ENCODE assay signal across 9 cellular contexts in the genomic region with DNA sequence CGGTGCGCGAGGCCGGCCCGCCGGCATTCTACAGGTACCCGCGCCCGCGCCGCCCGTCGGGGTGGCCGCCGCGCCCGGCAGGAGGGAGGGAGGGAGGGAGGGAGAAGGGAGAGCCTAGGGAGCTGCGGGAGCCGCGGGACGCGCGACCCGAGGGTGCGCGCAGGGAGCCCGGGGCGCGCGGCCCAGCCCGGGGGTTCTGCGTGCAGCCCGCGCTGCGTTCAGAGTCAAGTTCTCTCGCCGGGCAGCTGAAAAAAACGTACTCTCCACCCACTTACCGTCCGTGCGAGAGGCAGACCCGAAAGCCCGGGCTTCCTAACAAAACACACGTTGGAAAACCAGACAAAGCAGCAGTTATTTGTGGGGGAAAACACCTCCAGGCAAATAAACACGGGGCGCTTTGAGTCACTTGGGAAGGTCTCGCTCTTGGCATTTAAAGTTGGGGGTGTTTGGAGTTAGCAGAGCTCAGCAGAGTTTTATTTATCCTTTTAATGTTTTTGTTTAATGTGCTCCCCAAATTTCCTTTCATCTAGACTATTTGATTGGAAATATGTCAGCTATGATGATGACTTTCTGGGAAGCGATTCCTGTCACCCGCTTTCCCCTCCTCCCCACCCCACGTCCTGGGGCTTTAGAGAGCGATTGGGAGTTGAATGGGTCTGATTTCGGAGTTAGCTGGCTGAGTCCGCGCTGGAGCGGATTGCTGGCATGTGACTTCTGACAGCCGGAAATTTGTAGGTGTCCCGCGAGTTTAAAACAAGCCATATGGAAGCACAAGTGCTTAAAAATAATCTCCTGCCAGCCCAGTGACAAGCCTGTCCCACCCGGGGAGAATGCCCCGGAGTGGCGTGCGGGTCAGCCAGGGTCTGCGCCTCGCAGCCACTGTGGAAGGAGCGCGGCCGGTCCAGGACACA. TPM values are rescaled to one million over a fixed set of nuclear protein-coding genes. Genes with fewer than 3 reads are reported as not detected.
A peak's percentile ranks its signal among the peaks of the same experiment; 100 is the strongest.
DNase-seq lines count a peak whose midpoint lies in the region; ATAC-seq and TF ChIP-seq lines count a peak whose summit lies in the region.
"Had no signal": no experiment of that assay in that cellular context is flagged by ENCODE, and none has a peak within 500 bp of the region (broad histone marks: within the 10 kb centered on the region; RNA-seq: fewer than 3 reads in every experiment).

No MANE protein-coding gene starts in this region.

- H3K27ac ChIP-seq in breast epithelium: peak overlapping the region; percentile 73 to 90
- no peak overlapping the region for H3K27ac ChIP-seq in lower lobe of right lung
- H3K27ac ChIP-seq: C4-2B had no signal

- peak overlapping the region; percentile 56 for H3K4me3 Mint-ChIP-seq in activated CD4-positive, alpha-beta T cell treated with anti-CD3 and anti-CD28 coated beads, Interleukin-2, amount 10 ng/mL, durations not matched to agents 7 days and 5 days
- H3K4me3 Mint-ChIP-seq in type B pancreatic cell: peak overlapping the region; percentile 87

- H3K9me3 ChIP-seq in breast epithelium (no peaks in the 10 kb centered on the region), lower lobe of right lung (no peaks in the 10 kb centered on the region)

- intact Hi-C loops in breast epithelium (cut with DNase I; ENCODE audit: low total_unique reads) (no loop called here), lower lobe of right lung (cut with DNase I) (no loop called here), left colon (cut with DNase I, micrococcal nuclease) (no loop called here)

- DNase-seq in activated CD4-positive, alpha-beta T cell treated with anti-CD3 and anti-CD28 coated beads, Interleukin-2, amount 10 ng/mL, durations not matched to agents 7 days and 5 days: no peak
- no peak for DNase-seq in activated CD4-positive, alpha-beta T cell treated with anti-CD3 and anti-CD28 coated beads for 1 hour
- no peak for DNase-seq in breast epithelium (ENCODE audit: low spot score in 2 of 2)
- DNase-seq in lower lobe of right lung: no peak
- no peak for DNase-seq in type B pancreatic cell (ENCODE audit: extremely low spot score, unreplicated experiment)
- DNase-seq in left colon: no peak
- no peak for DNase-seq in activated CD4-positive, alpha-beta T cell treated with anti-CD3 and anti-CD28 coated beads for 48 hours

- H3K36me3 ChIP-seq in breast epithelium: no peaks in the 10 kb centered on the region
- no peaks in the 10 kb centered on the region for H3K36me3 ChIP-seq in lower lobe of right lung

- H3K27ac Mint-ChIP-seq in activated CD4-positive, alpha-beta T cell treated with anti-CD3 and anti-CD28 coated beads, Interleukin-2, amount 10 ng/mL, durations not matched to agents 7 days and 5 days: no peak overlapping the region
- no peak overlapping the region for H3K27ac Mint-ChIP-seq in type B pancreatic cell

- POLR2A ChIA-PET in activated CD4-positive, alpha-beta T cell treated with anti-CD3 and anti-CD28 coated beads, Interleukin-2, amount 10 ng/mL, durations not matched to agents 7 days and 5 days (lab: Charles Lee): no interaction called here

- peak overlapping the region; percentile 51 to 85 (median 68) for H3K4me3 ChIP-seq in breast epithelium
- H3K4me3 ChIP-seq in lower lobe of right lung: peak overlapping the region; percentile 53

- ATAC-seq in lower lobe of right lung (peak; percentile 57 to 62), left colon (no peak), HG02642 (IDR thresholded peaks at IDR 0.05; ENCODE audit: poor library complexity, unreplicated experiment) (no peak)

- TF ChIP-seq CTCF in breast epithelium (IDR thresholded peaks at IDR 0.05) (no peak), lower lobe of right lung (IDR thresholded peaks at IDR 0.05) (no peak), type B pancreatic cell (conservative IDR thresholded peaks at IDR 0.05) (no peak)

- peaks cover 60% of the 10 kb centered on the region for H3K27me3 Mint-ChIP-seq in activated CD4-positive, alpha-beta T cell treated with anti-CD3 and anti-CD28 coated beads, Interleukin-2, amount 10 ng/mL, durations not matched to agents 7 days and 5 days
- peaks cover 94% of the 10 kb centered on the region for H3K27me3 Mint-ChIP-seq in type B pancreatic cell

- no peaks in the 10 kb centered on the region for H3K36me3 Mint-ChIP-seq in activated CD4-positive, alpha-beta T cell treated with anti-CD3 and anti-CD28 coated beads, Interleukin-2, amount 10 ng/mL, durations not matched to agents 7 days and 5 days (ENCODE audit: low read depth)
- H3K36me3 Mint-ChIP-seq in type B pancreatic cell: no peaks in the 10 kb centered on the region

- TF ChIP-seq POLR2A in breast epithelium (IDR thresholded peaks at IDR 0.05): no peak

- no peaks in the 10 kb centered on the region for H3K9me3 Mint-ChIP-seq in activated CD4-positive, alpha-beta T cell treated with anti-CD3 and anti-CD28 coated beads, Interleukin-2, amount 10 ng/mL, durations not matched to agents 7 days and 5 days
- peaks cover 4% of the 10 kb centered on the region for H3K9me3 Mint-ChIP-seq in type B pancreatic cell

- CTCF ChIA-PET in activated CD4-positive, alpha-beta T cell treated with anti-CD3 and anti-CD28 coated beads, Interleukin-2, amount 10 ng/mL, durations not matched to agents 7 days and 5 days (lab: Charles Lee): no interaction called here

- H3K27me3 ChIP-seq in breast epithelium (no peaks in the 10 kb centered on the region), lower lobe of right lung (ENCODE audit: low read depth) (peaks cover 35% of the 10 kb centered on the region)

- peaks cover 11% of the 10 kb centered on the region for H3K4me1 Mint-ChIP-seq in activated CD4-positive, alpha-beta T cell treated with anti-CD3 and anti-CD28 coated beads, Interleukin-2, amount 10 ng/mL, durations not matched to agents 7 days and 5 days
- peaks cover 17% of the 10 kb centered on the region for H3K4me1 Mint-ChIP-seq in type B pancreatic cell (ENCODE audit: unreplicated experiment)

- peaks cover 0 to 4% of the 10 kb centered on the region in 2 donors for H3K4me1 ChIP-seq in breast epithelium
- H3K4me1 ChIP-seq in lower lobe of right lung: peaks cover 23% of the 10 kb centered on the region

RNA-seq across cellular contexts. Expression of a gene that starts 1.1 kb away (rescaled TPM):
- total RNA-seq in activated CD4-positive, alpha-beta T cell treated with anti-CD3 and anti-CD28 coated beads, Interleukin-2, amount 10 ng/mL, durations not matched to agents 7 days and 5 days: 1 to 10 TPM in 1 of 2 experiments, under 1 TPM in 1; 1.00 to 2.2 TPM
- total RNA-seq in breast epithelium (10 to 100 TPM in 2 of 3 donors, 1 to 10 TPM in 1; 2.2 to 74.5 (median 67.5) TPM), lower lobe of right lung (3.7 TPM), type B pancreatic cell (ENCODE audit: low replicate concordance) (0.24 TPM in 2 replicates), left colon (under 1 TPM; 0.18 to 0.70 TPM)

Comparison
In these comparisons a context has a peak if more than half of its experiments do, and no peak if none do; other contexts are left out.
1. ATAC-seq: peak in lower lobe of right lung (2 of 2); none in left colon (single experiment) and HG02642 (single experiment).